In genomic region chr3:130850846-130851245, GRCh38 we compare ENCODE assay signal across 8 cellular contexts. TPM values are rescaled to one million over a fixed set of nuclear protein-coding genes. Genes with fewer than 3 reads are reported as not detected.
DNase-seq lines count a peak whose midpoint lies in the region; ATAC-seq and TF ChIP-seq lines count a peak whose summit lies in the region.

No MANE protein-coding gene starts in this region.

- H3K4me1 Mint-ChIP-seq in CD4-positive, alpha-beta memory T cell: peaks cover 12 to 19% (median 13%) of the 10 kb centered on the region in 4 donors
- H3K4me1 Mint-ChIP-seq in naive thymus-derived CD4-positive, alpha-beta T cell: peaks cover 0 to 35% (median 13%) of the 10 kb centered on the region in 7 donors

- H3K4me3 ChIP-seq in CD4-positive, alpha-beta memory T cell (ENCODE audit: low read length in 2 of 2): no peak overlapping the region
- H3K4me3 ChIP-seq in HUES48 (ENCODE audit: low read depth, low read length): no peak overlapping the region
- H3K4me3 ChIP-seq in body of pancreas: no peak overlapping the region
- no peak overlapping the region for H3K4me3 ChIP-seq in naive thymus-derived CD4-positive, alpha-beta T cell (ENCODE audit: low read length)
- H3K4me3 ChIP-seq in WERI-Rb-1 (ENCODE audit: low read depth, low read length): no peak overlapping the region

- no peaks in the 10 kb centered on the region for H3K27me3 ChIP-seq in CD4-positive, alpha-beta memory T cell (ENCODE audit: insufficient read depth, low read length)
- H3K27me3 ChIP-seq in HUES48 (ENCODE audit: control insufficient read depth, insufficient read depth, low read length): no peaks in the 10 kb centered on the region
- H3K27me3 ChIP-seq in body of pancreas: no peaks in the 10 kb centered on the region
- no peaks in the 10 kb centered on the region for H3K27me3 ChIP-seq in naive thymus-derived CD4-positive, alpha-beta T cell (ENCODE audit: control insufficient read depth in 2 of 2, insufficient read depth in 2 of 2, low read length in 2 of 2)
- no peaks in the 10 kb centered on the region for H3K27me3 ChIP-seq in WERI-Rb-1 (ENCODE audit: insufficient read depth, low read depth, severe bottlenecking)

- H3K4me1 ChIP-seq in CD4-positive, alpha-beta memory T cell (ENCODE audit: insufficient read depth, low read length): peaks cover 21% of the 10 kb centered on the region
- H3K4me1 ChIP-seq in HUES48 (ENCODE audit: control insufficient read depth, insufficient read depth, low read length) (peaks cover 27% of the 10 kb centered on the region), body of pancreas (peaks cover 20% of the 10 kb centered on the region)
- H3K4me1 ChIP-seq in naive thymus-derived CD4-positive, alpha-beta T cell (ENCODE audit: control insufficient read depth in 2 of 2, insufficient read depth in 2 of 2, low read length in 2 of 2): peaks cover 0 to 8% of the 10 kb centered on the region in 2 donors

- CTCF ChIA-PET in CD4-positive, alpha-beta memory T cell (lab: Charles Lee; ENCODE audit: partially characterized antibody): interaction anchor here (0.8 kb wide), 1 partner anchor 42 kb away, joined by 3 read pairs; no protein-coding TSS in a partner anchor
- CTCF ChIA-PET in naive thymus-derived CD4-positive, alpha-beta T cell (lab: Charles Lee): no interaction called here
- CTCF ChIA-PET in HEK293T (lab: Yijun Ruan, JAX): no interaction called here

- DNase-seq in CD4-positive, alpha-beta memory T cell: no peak
- DNase-seq in body of pancreas (no peak), HEK293T (ENCODE audit: extremely low spot score) (no peak), amygdala (lab: John Stamatoyannopoulos, UW) (no peak), WERI-Rb-1 (no peak)
- no peak for DNase-seq in naive thymus-derived CD4-positive, alpha-beta T cell

- peak overlapping the region in 3 of 7 donors; percentile 47 to 69 (median 61) for H3K27ac Mint-ChIP-seq in CD4-positive, alpha-beta memory T cell
- H3K27ac Mint-ChIP-seq in naive thymus-derived CD4-positive, alpha-beta T cell: peak overlapping the region in 1 of 9 donors; percentile 15

- no peaks in the 10 kb centered on the region for H3K36me3 ChIP-seq in CD4-positive, alpha-beta memory T cell (ENCODE audit: insufficient read depth, low read length)
- H3K36me3 ChIP-seq in HUES48 (ENCODE audit: control insufficient read depth, insufficient read depth, low read length) (no peaks in the 10 kb centered on the region), body of pancreas (replicated peaks in 1 of 2; ENCODE audit: insufficient read depth in 1 of 2, low read depth in 2 of 2) (no peaks in the 10 kb centered on the region), WERI-Rb-1 (no peaks in the 10 kb centered on the region)
- no peaks in the 10 kb centered on the region for H3K36me3 ChIP-seq in naive thymus-derived CD4-positive, alpha-beta T cell (ENCODE audit: control insufficient read depth in 2 of 3, insufficient read depth in 3 of 3, low read length in 3 of 3)

- 33 to 51% methylated on average over 7 of the region's 7 CpGs for WGBS in body of pancreas, 2 donors

- TF ChIP-seq CTCF in body of pancreas (IDR thresholded peaks at IDR 0.05) (no peak), WERI-Rb-1 (IDR thresholded peaks at IDR 0.05; ENCODE audit: low read depth, low read length) (no peak)

- H3K9ac ChIP-seq in HUES48 (ENCODE audit: low read depth, low read length): 0 out of 2 replicates have a peak overlapping the region, but pooled peaks have one; percentile 23

- POLR2A ChIA-PET in CD4-positive, alpha-beta memory T cell (lab: Charles Lee; ENCODE audit: partially characterized antibody): no interaction called here
- POLR2A ChIA-PET in naive thymus-derived CD4-positive, alpha-beta T cell (lab: Charles Lee): no interaction called here
- POLR2A ChIA-PET in HEK293T (lab: Yijun Ruan, JAX): no interaction called here

- H3K9me3 ChIP-seq in CD4-positive, alpha-beta memory T cell (ENCODE audit: control insufficient read depth in 1 of 2, low read length in 2 of 2): no peaks in the 10 kb centered on the region
- H3K9me3 ChIP-seq in HUES48 (ENCODE audit: control insufficient read depth, insufficient read depth, low read length): no peaks in the 10 kb centered on the region
- no peaks in the 10 kb centered on the region for H3K9me3 ChIP-seq in body of pancreas
- no peaks in the 10 kb centered on the region for H3K9me3 ChIP-seq in naive thymus-derived CD4-positive, alpha-beta T cell (ENCODE audit: control insufficient read depth in 2 of 3, low read length in 3 of 3)
- H3K9me3 ChIP-seq in WERI-Rb-1 (ENCODE audit: severe bottlenecking): no peaks in the 10 kb centered on the region

- H3K27me3 Mint-ChIP-seq in CD4-positive, alpha-beta memory T cell: peaks cover 2% of the 10 kb centered on the region in 2 donors
- peaks cover 10 to 35% (median 19%) of the 10 kb centered on the region in 5 donors for H3K27me3 Mint-ChIP-seq in naive thymus-derived CD4-positive, alpha-beta T cell

- intact Hi-C loops in CD4-positive, alpha-beta memory T cell (cut with micrococcal nuclease): no loop called here
- intact Hi-C loops in body of pancreas (cut with DNase I): no loop called here
- intact Hi-C loops in naive thymus-derived CD4-positive, alpha-beta T cell (cut with micrococcal nuclease): loop anchor here in 1 of 2 donors (1.0 to 2.0 kb wide), 3 partner anchors 42 to 176 kb away; partner anchors contain the start of genes ASTE1, NEK11 and PIK3R4

- no peaks in the 10 kb centered on the region for H3K36me3 Mint-ChIP-seq in CD4-positive, alpha-beta memory T cell
- H3K36me3 Mint-ChIP-seq in naive thymus-derived CD4-positive, alpha-beta T cell: peaks cover 0 to 4% (median 0%) of the 10 kb centered on the region in 5 donors

- ATAC-seq in body of pancreas (no peak), GM21526 (IDR thresholded peaks at IDR 0.05; ENCODE audit: low FRiP score, unreplicated experiment) (no peak)
- ATAC-seq in naive thymus-derived CD4-positive, alpha-beta T cell: no peak

- peak overlapping the region in 6 of 8 donors; percentile 10 to 64 (median 34) for H3K4me3 Mint-ChIP-seq in CD4-positive, alpha-beta memory T cell
- peak overlapping the region in 6 of 10 donors; percentile 5 to 54 (median 33) for H3K4me3 Mint-ChIP-seq in naive thymus-derived CD4-positive, alpha-beta T cell

- H3K9me3 Mint-ChIP-seq in CD4-positive, alpha-beta memory T cell: no peaks in the 10 kb centered on the region
- peaks cover 0 to 1% (median 0%) of the 10 kb centered on the region in 11 donors for H3K9me3 Mint-ChIP-seq in naive thymus-derived CD4-positive, alpha-beta T cell

- TF ChIP-seq POLR2A in body of pancreas (IDR thresholded peaks at IDR 0.05): peak in 1 of 3 donors; percentile 1

- no peak overlapping the region for H3K27ac ChIP-seq in CD4-positive, alpha-beta memory T cell (ENCODE audit: low read depth, low read length)
- no peak overlapping the region for H3K27ac ChIP-seq in HUES48 (ENCODE audit: low read depth, low read length)
- H3K27ac ChIP-seq in body of pancreas: peak overlapping the region in 3 of 4 donors; percentile 48 to 67 (median 50)
- H3K27ac ChIP-seq in naive thymus-derived CD4-positive, alpha-beta T cell (ENCODE audit: low read depth, low read length): no peak overlapping the region
- H3K27ac ChIP-seq in WERI-Rb-1: no peak overlapping the region

TF ChIP-seq in HEK293T, 16 proteins besides CTCF, POLR2A, EP300 and RAD21:
- TF ChIP-seq BHLHE40 (IDR thresholded peaks at IDR 0.05; ENCODE audit: borderline replicate concordance) (no peak), LEF1 (IDR thresholded peaks at IDR 0.05; ENCODE audit: borderline replicate concordance) (no peak), TARDBP (IDR thresholded peaks at IDR 0.05) (no peak), L3MBTL2 (conservative IDR thresholded peaks at IDR 0.05) (no peak), SP1 (IDR thresholded peaks at IDR 0.05) (no peak), PKNOX1 (IDR thresholded peaks at IDR 0.05) (no peak), FOXM1 (IDR thresholded peaks at IDR 0.05; ENCODE audit: borderline replicate concordance) (no peak), CTBP1 (IDR thresholded peaks at IDR 0.05; ENCODE audit: borderline replicate concordance) (no peak), FOXK2 (IDR thresholded peaks at IDR 0.05) (no peak), ELF4 (IDR thresholded peaks at IDR 0.05) (no peak), ZNF384 (IDR thresholded peaks at IDR 0.05) (no peak), SUZ12 (IDR thresholded peaks at IDR 0.05) (no peak), HDGF (IDR thresholded peaks at IDR 0.05; ENCODE audit: borderline replicate concordance) (no peak)

RNA-seq across cellular contexts. Expression of gene ATP2C1, which starts 43.0 kb away (rescaled TPM):
- total RNA-seq in CD4-positive, alpha-beta memory T cell: 10 to 100 TPM; 56.3 to 57.3 TPM
- 10 to 100 TPM; 12.0 to 12.7 TPM for polyA plus RNA-seq in CD4-positive, alpha-beta memory T cell
- total RNA-seq in body of pancreas: 10 to 100 TPM; 36.3 to 47.5 TPM
- total RNA-seq in naive thymus-derived CD4-positive, alpha-beta T cell: 10 to 100 TPM; 42.6 to 64.9 (median 50.5) TPM
- 1 to 10 TPM; 6.6 to 8.7 TPM for polyA plus RNA-seq in naive thymus-derived CD4-positive, alpha-beta T cell

Comparison
In these comparisons a context has a peak if more than half of its experiments do, and no peak if none do; other contexts are left out.
1. H3K27ac ChIP-seq: peak in body of pancreas (3 of 4); none in CD4-positive, alpha-beta memory T cell (single experiment), HUES48 (single experiment), naive thymus-derived CD4-positive, alpha-beta T cell (single experiment) and WERI-Rb-1 (single experiment).